20 cellular contexts compared by ENCODE assay signal in genomic region chr10:980468-980867, GRCh38. TPM values are rescaled to one million over a fixed set of nuclear protein-coding genes. Genes with fewer than 3 reads are reported as not detected.
A peak's percentile ranks its signal among the peaks of the same experiment; 100 is the strongest.
DNase-seq lines count a peak whose midpoint lies in the region; ATAC-seq, FAIRE-seq and TF ChIP-seq lines count a peak whose summit lies in the region.
"Had no signal": no experiment of that assay in that cellular context is flagged by ENCODE, and none has a peak within 500 bp of the region (broad histone marks: within the 10 kb centered on the region; RNA-seq: fewer than 3 reads in every experiment).

No MANE protein-coding gene starts in this region.

- peaks cover 25 to 46% (median 33%) of the 10 kb centered on the region in 7 donors for H3K9me3 Mint-ChIP-seq in CD14-positive monocyte

- WGBS in A549 (ENCODE audit: missing lambda C conversion rate) = 88% methylated on average over 5 of the region's 5 CpGs
- 48% methylated on average over 5 of the region's 5 CpGs for WGBS in K562 (ENCODE audit: insufficient coverage, low coverage, missing lambda C conversion rate)

- no peaks in the 10 kb centered on the region for H3K9me2 ChIP-seq in HCT116 (ENCODE audit: insufficient read depth)

- peaks cover 0 to 5% (median 0%) of the 10 kb centered on the region in 3 donors for H3K27me3 Mint-ChIP-seq in CD14-positive monocyte (ENCODE audit: low read depth in 3 of 3)
- H3K27me3 Mint-ChIP-seq: CD4-positive, alpha-beta memory T cell; IgD-negative memory B cell had no signal

- no peak for ATAC-seq in A549
- ATAC-seq in HCT116 = no peak
- ATAC-seq in K562 = no peak
- no peak for ATAC-seq in sciatic nerve

- H4K20me1 ChIP-seq in HCT116 (ENCODE audit: insufficient read depth) (no peaks in the 10 kb centered on the region), K562 (replicated peaks; ENCODE audit: control insufficient read depth, insufficient read depth, low read length) (no peaks in the 10 kb centered on the region)

- no peak overlapping the region for H3K4me3 ChIP-seq in A549
- H3K4me3 ChIP-seq in HCT116 (replicated peaks in 1 of 2; ENCODE audit: low read depth in 1 of 2, low read length in 2 of 2) = no peak overlapping the region
- no peak overlapping the region for H3K4me3 ChIP-seq in K562
- H3K4me3 ChIP-seq: GM23248, HAP-1 had no signal

- H3K4me1 Mint-ChIP-seq in CD14-positive monocyte = no peaks in the 10 kb centered on the region
- H3K4me1 Mint-ChIP-seq: CD4-positive, alpha-beta memory T cell; IgD-negative memory B cell had no signal

- POLR2A ChIA-PET in A549 (lab: Yijun Ruan, JAX) = no interaction called here
- POLR2A ChIA-PET in HCT116 (lab: Charles Lee) = no interaction called here
- POLR2A ChIA-PET in K562 (lab: Yijun Ruan, JAX) = no interaction called here

- H2AFZ ChIP-seq in HCT116 (ENCODE audit: low read depth, low read length, poor library complexity, severe bottlenecking) (no peak overlapping the region), K562 (ENCODE audit: low read depth, low read length) (no peak overlapping the region)
- H2AFZ ChIP-seq: GM23248 had no signal

- BruUV-seq in HCT116 (replicated peaks; lab: Mats Ljungman, UMichigan) (no TSS peak), K562 (replicated peaks; lab: Mats Ljungman, UMichigan) (no TSS peak)

- H3K4me3 Mint-ChIP-seq in CD14-positive monocyte = no peak overlapping the region
- H3K4me3 Mint-ChIP-seq: CD4-positive, alpha-beta memory T cell; IgD-negative memory B cell had no signal

- H3K36me3 ChIP-seq in HCT116 (ENCODE audit: control insufficient read depth in 1 of 2, insufficient read depth in 2 of 2, low read length in 2 of 2) (no peaks in the 10 kb centered on the region; a peak in 1 of 4 replicates), K562 (ENCODE audit: control insufficient read depth, insufficient read depth, low read length) (no peaks in the 10 kb centered on the region)
- H3K36me3 ChIP-seq: HAP-1 had no signal

- no peak overlapping the region for H3K27ac Mint-ChIP-seq in CD14-positive monocyte
- H3K27ac Mint-ChIP-seq: IgD-negative memory B cell had no signal

- H3K36me3 Mint-ChIP-seq in CD14-positive monocyte = peaks cover 0 to 17% of the 10 kb centered on the region in 2 donors

- RAD21 ChIA-PET in HCT116 (lab: Charles Lee; ENCODE audit: low non-redundant PET in 1 of 2, low total read pairs in 2 of 2, uncharacterized antibody in 2 of 2, unreplicated experiment in 2 of 2) = no interaction called here

- H3K9me3 ChIP-seq in A549 (peaks cover 40% of the 10 kb centered on the region), HCT116 (ENCODE audit: control insufficient read depth in 1 of 2, insufficient read depth in 1 of 2, low read depth in 1 of 2, low read length in 2 of 2) (peaks cover 12 to 18% of the 10 kb centered on the region in 2 experiments; a peak in 2 of 4 replicates), K562 (replicated peaks; ENCODE audit: control insufficient read depth, insufficient read depth, low read depth, low read length) (peaks cover 24% of the 10 kb centered on the region)

- no peak for FAIRE-seq in A549 (lab: Jason Lieb, UNC)
- FAIRE-seq in K562 (lab: Jason Lieb, UNC) = no peak
- FAIRE-seq: A204.1, HTR-8/SVneo had no signal

- no peak for TF ChIP-seq EP300 in A549 (IDR thresholded peaks at IDR 0.05)
- TF ChIP-seq EP300 in K562 (IDR thresholded peaks at IDR 0.05; ENCODE audit: low read length) = no peak

- no peaks in the 10 kb centered on the region for H3K9me1 ChIP-seq in K562 (ENCODE audit: control insufficient read depth, insufficient read depth, low read length)

- CTCF ChIA-PET in A549 (lab: Yijun Ruan, JAX) = interaction anchor here (0.8 kb wide), 1 partner anchor 192 kb away, joined by 4 read pairs; no protein-coding TSS in a partner anchor
- CTCF ChIA-PET in HCT116 (lab: Charles Lee) = no interaction called here
- CTCF ChIA-PET in K562 (lab: Yijun Ruan, JAX; ENCODE audit: low intra/inter-chr PET ratio) = no interaction called here

- no peak for TF ChIP-seq CTCF in A549 (IDR thresholded peaks at IDR 0.05)
- no peak for TF ChIP-seq CTCF in HCT116 (IDR thresholded peaks at IDR 0.05 in 2 of 3, conservative IDR thresholded peaks at IDR 0.05 in 1 of 3; ENCODE audit: borderline replicate concordance in 1 of 3, insufficient read depth in 1 of 3, low read depth in 2 of 3, low read length in 2 of 3)
- TF ChIP-seq CTCF in K562 (IDR thresholded peaks at IDR 0.05 in 2 of 3, conservative IDR thresholded peaks at IDR 0.05 in 1 of 3; ENCODE audit: insufficient read depth in 2 of 3, low read depth in 1 of 3, low read length in 3 of 3) = no peak
- no peak for TF ChIP-seq CTCF in CD14-positive monocyte (IDR thresholded peaks at IDR 0.05)

- DNase-seq in A549 (ENCODE audit: low read depth in 1 of 2, low spot score in 1 of 2) (no peak), HCT116 (ENCODE audit: low read depth, low spot score) (no peak), K562 (ENCODE audit: extremely low read depth in 1 of 4, low spot score in 3 of 4) (no peak), sciatic nerve (ENCODE audit: low spot score) (peak; percentile 28), nucleus accumbens (lab: John Stamatoyannopoulos, UW) (no peak), CD14-positive monocyte (ENCODE audit: low spot score) (no peak)
- DNase-seq: AML-193; CD4-positive, alpha-beta memory T cell; DMS153; DMS79; GF-D8; GM23248; KG1 had no signal

- H3K27me3 ChIP-seq in HCT116 (ENCODE audit: insufficient read depth, low read length) = no peaks in the 10 kb centered on the region
- H3K27me3 ChIP-seq in K562 (ENCODE audit: control insufficient read depth in 2 of 2, insufficient read depth in 2 of 2, low read length in 2 of 2) = no peaks in the 10 kb centered on the region

- TF ChIP-seq RAD21 in A549 (conservative IDR thresholded peaks at IDR 0.05 in 1 of 2, IDR thresholded peaks at IDR 0.05 in 1 of 2) (no peak), HCT116 (IDR thresholded peaks at IDR 0.05; ENCODE audit: low read depth) (no peak), K562 (CRISPR knock-in tag; conservative IDR thresholded peaks at IDR 0.05 in 1 of 2, IDR thresholded peaks at IDR 0.05 in 1 of 2) (no peak)

- in situ Hi-C loops in K562 (cut with MboI) = no loop called here

- TF ChIP-seq POLR2A in A549 (IDR thresholded peaks at IDR 0.05; ENCODE audit: low read length) (no peak), HCT116 (IDR thresholded peaks at IDR 0.05; ENCODE audit: borderline replicate concordance, extremely low read depth, insufficient read depth, insufficient read length) (no peak), K562 (conservative IDR thresholded peaks at IDR 0.05) (no peak)

- H3K79me2 ChIP-seq in HCT116 (ENCODE audit: insufficient read depth, low read length) = no peaks in the 10 kb centered on the region
- no peaks in the 10 kb centered on the region for H3K79me2 ChIP-seq in K562 (ENCODE audit: control insufficient read depth, insufficient read depth, low read length)

- H3K4me1 ChIP-seq in A549 (no peaks in the 10 kb centered on the region), HCT116 (ENCODE audit: control insufficient read depth in 1 of 2, insufficient read depth in 2 of 2, low read length in 2 of 2) (peaks cover 0 to 11% of the 10 kb centered on the region in 2 experiments; a peak in 1 of 4 replicates), K562 (replicated peaks in 1 of 2; ENCODE audit: control insufficient read depth in 2 of 2, insufficient read depth in 2 of 2, low read length in 2 of 2) (peaks cover 0 to 4% of the 10 kb centered on the region in 2 experiments; a peak in 1 of 5 replicates)
- H3K4me1 ChIP-seq: HAP-1 had no signal

- intact Hi-C loops in HCT116 (cut with micrococcal nuclease) = no loop called here
- intact Hi-C loops in K562 (cut with micrococcal nuclease) = no loop called here
- intact Hi-C loops in sciatic nerve (cut with DNase I) = no loop called here
- intact Hi-C loops in CD14-positive monocyte (cut with micrococcal nuclease) = no loop called here

- H3K27ac ChIP-seq in A549 = no peak overlapping the region
- no peak overlapping the region for H3K27ac ChIP-seq in HCT116 (ENCODE audit: low read depth, low read length)
- H3K27ac ChIP-seq in K562 (ENCODE audit: extremely low read depth, low read depth, low read length) = no peak overlapping the region
- H3K27ac ChIP-seq: C4-2B, GM23248 had no signal

- no peak overlapping the region for H3K9ac ChIP-seq in HCT116 (ENCODE audit: low read length)
- no peak overlapping the region for H3K9ac ChIP-seq in K562 (ENCODE audit: insufficient read depth in 1 of 2, low read depth in 2 of 2, low read length in 2 of 2)
- H3K9ac ChIP-seq: GM23248 had no signal

- H3K4me2 ChIP-seq in A549 (no peak overlapping the region), HCT116 (ENCODE audit: low read length) (no peak overlapping the region), K562 (ENCODE audit: insufficient read depth, low read length) (no peak overlapping the region)

RNA-seq across cellular contexts. Expression of gene GTPBP4, which starts 7.8 kb away (rescaled TPM):
- 60.7 and 104 TPM in 2 replicates for polyA plus RNA-seq in A549 (2011; rRNA removed)
- 28.3 and 43.8 TPM in 2 replicates for polyA plus RNA-seq in A549 (2012; cell fraction: cytosol; rRNA removed)
- polyA plus RNA-seq in A549 (2012; cell fraction: nucleus; rRNA removed) = 41.6 and 66.0 TPM in 2 replicates
- 67.8 to 79.5 TPM (median 75.2 TPM) in 3 replicates for polyA plus RNA-seq in A549 (2017; fragmentation: RNase III; extraction: RNeasy Plus Mini Kit Qiagen cat#74134 plus additional on column Dnase treatment)
- polyA minus RNA-seq in A549 (2011; rRNA and poly(A)+ RNA removed) = 60.5 and 73.4 TPM in 2 replicates
- 111 TPM for total RNA-seq in HCT116 (2021; ENCODE audit: unreplicated experiment)
- polyA plus RNA-seq in HCT116 (2012) = 41.8 and 49.2 TPM in 2 replicates
- total RNA-seq in K562 (2011; cell fraction: chromatin; rRNA removed; ENCODE audit: low replicate concordance) = 152 and 161 TPM in 2 replicates
- 89.4 and 92.6 TPM in 2 replicates for total RNA-seq in K562 (2011; cell fraction: nucleolus; rRNA removed)
- total RNA-seq in K562 (2011; cell fraction: nucleoplasm; rRNA removed) = 101 and 119 TPM in 2 replicates
- 139 and 155 TPM in 2 replicates for total RNA-seq in K562 (2014; rRNA removed)
- total RNA-seq in K562 (2014; rRNA removed; fragmentation: Illumina TruSeq; extraction: Trizol) = 147 and 176 TPM in 2 replicates
- total RNA-seq in K562 (2015; rRNA removed; fragmentation: Illumina TruSeq; extraction: Trizol) = 119 and 121 TPM in 2 replicates
- total RNA-seq in K562 (2021) = 113 and 128 TPM in 2 replicates
- 63.2 and 79.0 TPM in 2 replicates for polyA plus RNA-seq in K562 (2011; rRNA removed)
- polyA plus RNA-seq in K562 (2011; cell fraction: cytosol; rRNA removed) = 23.3 and 31.7 TPM in 2 replicates
- 66.4 and 72.5 TPM in 2 replicates for polyA plus RNA-seq in K562 (2011; cell fraction: nucleus; rRNA removed)
- 54.3 and 75.5 TPM in 2 replicates for polyA plus RNA-seq in K562 (2012)
- polyA plus RNA-seq in K562 (2014; fragmentation: Illumina TruSeq; extraction: Trizol) = 102 and 118 TPM in 2 replicates
- 100 to 1,000 TPM in 1 of 2 experiments, 10 to 100 TPM in 1; 88.2 to 128 TPM for polyA plus RNA-seq in K562 (2014; fragmentation: Nextera tagmentation; extraction: Ambion mirVana)
- 135 TPM in 2 replicates for polyA plus RNA-seq in K562 (2014; rRNA removed)
- 51.2 and 60.2 TPM in 2 replicates for polyA minus RNA-seq in K562 (2011; rRNA and poly(A)+ RNA removed)
- polyA minus RNA-seq in K562 (2011; cell fraction: cytosol; rRNA and poly(A)+ RNA removed) = 24.7 and 30.6 TPM in 2 replicates
- 42.3 and 61.3 TPM in 2 replicates for polyA minus RNA-seq in K562 (2011; cell fraction: nucleus; rRNA and poly(A)+ RNA removed)
- total RNA-seq in sciatic nerve = 31.4 TPM
- polyA plus RNA-seq in CD14-positive monocyte = 10 to 100 TPM in 1 of 2 donors, 1 to 10 TPM in 1; 9.9 to 12.2 TPM

RNA-seq across cellular contexts. Expression of gene IDI2, which starts 45.2 kb away (rescaled TPM):
- polyA plus RNA-seq in A549 (2011; rRNA removed) (not detected in 2 replicates), A549 (2017; fragmentation: RNase III; extraction: RNeasy Plus Mini Kit Qiagen cat#74134 plus additional on column Dnase treatment) (not detected in 3 replicates), K562 (2011; rRNA removed) (not detected in 2 replicates), K562 (2014; fragmentation: Illumina TruSeq; extraction: Trizol) (not detected in 2 replicates), K562 (2014; fragmentation: Nextera tagmentation; extraction: Ambion mirVana) (not detected), K562 (2014; rRNA removed) (not detected in 2 replicates), CD14-positive monocyte (not detected)
- polyA plus RNA-seq in A549 (2012; cell fraction: cytosol; rRNA removed) = not detected in 2 replicates
- polyA plus RNA-seq in A549 (2012; cell fraction: nucleus; rRNA removed) = not detected in 2 replicates
- polyA minus RNA-seq in A549 (2011; rRNA and poly(A)+ RNA removed) = not detected in 2 replicates
- total RNA-seq in HCT116 (2021; ENCODE audit: unreplicated experiment) (not detected), K562 (2014; rRNA removed) (not detected in 2 replicates), K562 (2014; rRNA removed; fragmentation: Illumina TruSeq; extraction: Trizol) (not detected in 2 replicates), K562 (2015; rRNA removed; fragmentation: Illumina TruSeq; extraction: Trizol) (not detected in 2 replicates), K562 (2021) (not detected in 2 replicates), sciatic nerve (not detected)
- polyA plus RNA-seq in HCT116 (2012) = not detected in 2 replicates
- not detected in 2 replicates for total RNA-seq in K562 (2011; cell fraction: chromatin; rRNA removed; ENCODE audit: low replicate concordance)
- total RNA-seq in K562 (2011; cell fraction: nucleolus; rRNA removed) = not detected in 2 replicates
- total RNA-seq in K562 (2011; cell fraction: nucleoplasm; rRNA removed) = not detected in 2 replicates
- 0.04 and 0.10 TPM in 2 replicates for polyA plus RNA-seq in K562 (2011; cell fraction: cytosol; rRNA removed)
- not detected in 2 replicates for polyA plus RNA-seq in K562 (2011; cell fraction: nucleus; rRNA removed)
- polyA plus RNA-seq in K562 (2012) = not detected in 2 replicates
- polyA minus RNA-seq in K562 (2011; rRNA and poly(A)+ RNA removed) = not detected in 2 replicates
- not detected in 2 replicates for polyA minus RNA-seq in K562 (2011; cell fraction: cytosol; rRNA and poly(A)+ RNA removed)
- not detected in 2 replicates for polyA minus RNA-seq in K562 (2011; cell fraction: nucleus; rRNA and poly(A)+ RNA removed)
- total RNA-seq: CD4-positive, alpha-beta memory T cell; GM23248; H4 had no signal
- polyA plus RNA-seq: BJ; CD4-positive, alpha-beta memory T cell; GM23248; IgD-negative memory B cell had no signal

RNA-seq across cellular contexts. Expression of gene LARP4B, which starts 49.0 kb away (rescaled TPM):
- polyA plus RNA-seq in A549 (2011; rRNA removed) (53.7 and 54.2 TPM in 2 replicates), A549 (2017; fragmentation: RNase III; extraction: RNeasy Plus Mini Kit Qiagen cat#74134 plus additional on column Dnase treatment) (25.5 to 26.9 TPM (median 26.4 TPM) in 3 replicates), K562 (2011; rRNA removed) (63.1 and 64.1 TPM in 2 replicates), K562 (2014; fragmentation: Illumina TruSeq; extraction: Trizol) (38.5 and 44.0 TPM in 2 replicates), K562 (2014; fragmentation: Nextera tagmentation; extraction: Ambion mirVana) (10 to 100 TPM; 11.8 to 21.0 TPM), K562 (2014; rRNA removed) (42.6 and 46.6 TPM in 2 replicates), CD14-positive monocyte (10 to 100 TPM; 17.2 to 33.0 TPM)
- 25.0 and 26.9 TPM in 2 replicates for polyA plus RNA-seq in A549 (2012; cell fraction: cytosol; rRNA removed)
- polyA plus RNA-seq in A549 (2012; cell fraction: nucleus; rRNA removed) = 47.2 and 60.8 TPM in 2 replicates
- 102 and 103 TPM in 2 replicates for polyA minus RNA-seq in A549 (2011; rRNA and poly(A)+ RNA removed)
- total RNA-seq in HCT116 (2021; ENCODE audit: unreplicated experiment) (122 TPM), K562 (2014; rRNA removed) (48.4 and 61.7 TPM in 2 replicates), K562 (2014; rRNA removed; fragmentation: Illumina TruSeq; extraction: Trizol) (28.3 and 28.6 TPM in 2 replicates), K562 (2015; rRNA removed; fragmentation: Illumina TruSeq; extraction: Trizol) (37.3 and 39.0 TPM in 2 replicates), K562 (2021) (128 and 130 TPM in 2 replicates), sciatic nerve (85.4 TPM)
- polyA plus RNA-seq in HCT116 (2012) = 33.4 and 34.3 TPM in 2 replicates
- 210 and 214 TPM in 2 replicates for total RNA-seq in K562 (2011; cell fraction: chromatin; rRNA removed; ENCODE audit: low replicate concordance)
- 107 and 116 TPM in 2 replicates for total RNA-seq in K562 (2011; cell fraction: nucleolus; rRNA removed)
- total RNA-seq in K562 (2011; cell fraction: nucleoplasm; rRNA removed) = 149 and 184 TPM in 2 replicates
- 38.4 and 38.9 TPM in 2 replicates for polyA plus RNA-seq in K562 (2011; cell fraction: cytosol; rRNA removed)
- 106 and 107 TPM in 2 replicates for polyA plus RNA-seq in K562 (2011; cell fraction: nucleus; rRNA removed)
- polyA plus RNA-seq in K562 (2012) = 21.5 and 41.5 TPM in 2 replicates
- polyA minus RNA-seq in K562 (2011; rRNA and poly(A)+ RNA removed) = 95.3 and 108 TPM in 2 replicates
- 55.8 and 69.2 TPM in 2 replicates for polyA minus RNA-seq in K562 (2011; cell fraction: cytosol; rRNA and poly(A)+ RNA removed)
- polyA minus RNA-seq in K562 (2011; cell fraction: nucleus; rRNA and poly(A)+ RNA removed) = 70.0 and 104 TPM in 2 replicates

Comparison
In these comparisons a context has a peak if more than half of its experiments do, and no peak if none do; other contexts are left out.
1. Of the 35 proteins assayed by ChIP-seq in both K562 and A549: peak only in K562: none; only in A549: none; in both: ZFP36; in neither: 34.